Comparison of ENCODE assay signal across 8 cellular contexts in genomic region chr2:27051902-27052645, GRCh38. TPM values are rescaled to one million over a fixed set of nuclear protein-coding genes. Genes with fewer than 3 reads are reported as not detected.
DNase-seq lines count a peak whose midpoint lies in the region; ATAC-seq, FAIRE-seq and TF ChIP-seq lines count a peak whose summit lies in the region.

No MANE protein-coding gene starts in this region.

- H3K27me3 Mint-ChIP-seq in astrocyte (ENCODE audit: low read depth, unreplicated experiment), result no peaks in the 10 kb centered on the region

- peak overlapping the region; percentile 67 for H3K4me3 ChIP-seq in astrocyte (ENCODE audit: insufficient read depth, low read depth, low read length)
- H3K4me3 ChIP-seq in iPS-18c (ENCODE audit: insufficient read depth, low read depth, low read length), result peak overlapping the region; percentile 90
- H3K4me3 ChIP-seq in skeletal muscle tissue (ENCODE audit: low read length in 3 of 3), result peak overlapping the region; percentile 83 to 86 (median 83)

- no peaks in the 10 kb centered on the region for H3K4me1 ChIP-seq in ES-I3 (ENCODE audit: insufficient read depth, low read length)
- peaks cover 14% of the 10 kb centered on the region for H3K4me1 ChIP-seq in astrocyte (ENCODE audit: insufficient read depth, low read length)
- peaks cover 18 to 25% (median 20%) of the 10 kb centered on the region in 3 donors for H3K4me1 ChIP-seq in skeletal muscle tissue (ENCODE audit: control insufficient read depth in 3 of 3, insufficient read depth in 3 of 3, low read length in 3 of 3)

- H3K27ac ChIP-seq in astrocyte (ENCODE audit: low read depth, low read length), result peak overlapping the region; percentile 40
- H3K27ac ChIP-seq in skeletal muscle tissue (ENCODE audit: low read depth, low read length), result peak overlapping the region; percentile 39

- H3K4me1 Mint-ChIP-seq in astrocyte (ENCODE audit: low read depth, unreplicated experiment), result peaks cover 2% of the 10 kb centered on the region

- H3K4me2 ChIP-seq in astrocyte (ENCODE audit: low read length), result peak overlapping the region; percentile 99

- FAIRE-seq in astrocyte (lab: Jason Lieb, UNC), result no peak

- no peaks in the 10 kb centered on the region for H3K9me3 ChIP-seq in ES-I3 (ENCODE audit: control insufficient read depth, insufficient read depth, low read length)
- no peaks in the 10 kb centered on the region for H3K9me3 ChIP-seq in astrocyte (ENCODE audit: insufficient read depth, low read depth, low read length)
- H3K9me3 ChIP-seq in iPS-18c (ENCODE audit: control insufficient read depth, insufficient read depth, low read length), result peaks cover 2% of the 10 kb centered on the region
- H3K9me3 ChIP-seq in skeletal muscle tissue (ENCODE audit: control insufficient read depth in 3 of 3, low read length in 3 of 3), result no peaks in the 10 kb centered on the region

- ATAC-seq in GM19395 (IDR thresholded peaks at IDR 0.05; ENCODE audit: unreplicated experiment), result no peak

- peaks cover 11% of the 10 kb centered on the region for H4K20me1 ChIP-seq in astrocyte (ENCODE audit: insufficient read depth, low read length)

- peak overlapping the region; percentile 87 for H3K4me3 Mint-ChIP-seq in astrocyte (ENCODE audit: unreplicated experiment)

- DNase-seq in KBM-7 (peak; percentile 37), astrocyte (ENCODE audit: low read depth) (no peak), putamen (ENCODE audit: low spot score) (no peak), NCI-H510A treated with DMSO at 0.1 percent for 48 hours (lab: John Stamatoyannopoulos, UW) (no peak)

- no peaks in the 10 kb centered on the region for H3K9me3 Mint-ChIP-seq in astrocyte (ENCODE audit: unreplicated experiment)

- no peak for TF ChIP-seq CTCF in astrocyte (IDR thresholded peaks at IDR 0.05; ENCODE audit: insufficient read depth, low read depth, low read length)

- H3K27ac Mint-ChIP-seq in astrocyte (ENCODE audit: unreplicated experiment), result peak overlapping the region; percentile 77

- H3K79me2 ChIP-seq in astrocyte (ENCODE audit: insufficient read depth, low read length), result no peaks in the 10 kb centered on the region

- peak overlapping the region; percentile 93 for H3K9ac ChIP-seq in ES-I3 (ENCODE audit: low read depth, low read length)
- H3K9ac ChIP-seq in astrocyte (ENCODE audit: low read length), result peak overlapping the region; percentile 88
- peak overlapping the region; percentile 69 to 77 (median 71) for H3K9ac ChIP-seq in skeletal muscle tissue (ENCODE audit: low read depth in 1 of 3, low read length in 3 of 3)

- peaks cover 13% of the 10 kb centered on the region for H3K36me3 Mint-ChIP-seq in astrocyte (ENCODE audit: low read depth, unreplicated experiment)

- peaks cover 6% of the 10 kb centered on the region for H3K36me3 ChIP-seq in ES-I3 (ENCODE audit: insufficient read depth, low read length)
- peaks cover 11% of the 10 kb centered on the region for H3K36me3 ChIP-seq in astrocyte (ENCODE audit: insufficient read depth, low read length)
- peaks cover 23 to 37% (median 37%) of the 10 kb centered on the region in 3 donors for H3K36me3 ChIP-seq in skeletal muscle tissue (ENCODE audit: control insufficient read depth in 3 of 3, insufficient read depth in 3 of 3, low read length in 3 of 3)

- no peaks in the 10 kb centered on the region for H3K27me3 ChIP-seq in astrocyte (ENCODE audit: insufficient read depth, low read length)
- H3K27me3 ChIP-seq in skeletal muscle tissue (ENCODE audit: control insufficient read depth in 3 of 3, insufficient read depth in 3 of 3, low read length in 3 of 3), result no peaks in the 10 kb centered on the region

- in situ Hi-C loops in KBM-7 (cut with MboI; ENCODE audit: low pct_unique_long_range_greater_than_20kb, low sequenced_read_pairs), result no loop called here

- H2AFZ ChIP-seq in astrocyte (ENCODE audit: low read depth, low read length), result peak overlapping the region; percentile 77

RNA-seq across cellular contexts. Expression of gene AGBL5, which starts 0.6 kb away (rescaled TPM):
- total RNA-seq in astrocyte (19.9 and 20.7 TPM in 2 replicates), skeletal muscle tissue (6.8 TPM)

RNA-seq across cellular contexts. Expression of gene TMEM214, which starts 19.3 kb away (rescaled TPM):
- total RNA-seq in astrocyte (93.5 and 108 TPM in 2 replicates), skeletal muscle tissue (23.5 TPM)

RNA-seq across cellular contexts. Expression of gene OST4, which starts 19.4 kb away (rescaled TPM):
- total RNA-seq in astrocyte (395 and 419 TPM in 2 replicates), skeletal muscle tissue (352 TPM)

RNA-seq across cellular contexts. Expression of gene EMILIN1, which starts 26.3 kb away (rescaled TPM):
- total RNA-seq in astrocyte (0.95 and 1.2 TPM in 2 replicates), skeletal muscle tissue (61.6 TPM)

RNA-seq across cellular contexts. Expression of gene KHK, which starts 34.5 kb away (rescaled TPM):
- 0.94 and 0.95 TPM in 2 replicates for total RNA-seq in astrocyte
- total RNA-seq in skeletal muscle tissue, result 2.1 TPM
